ENCODE assay signal across 32 cellular contexts in the genomic region with DNA sequence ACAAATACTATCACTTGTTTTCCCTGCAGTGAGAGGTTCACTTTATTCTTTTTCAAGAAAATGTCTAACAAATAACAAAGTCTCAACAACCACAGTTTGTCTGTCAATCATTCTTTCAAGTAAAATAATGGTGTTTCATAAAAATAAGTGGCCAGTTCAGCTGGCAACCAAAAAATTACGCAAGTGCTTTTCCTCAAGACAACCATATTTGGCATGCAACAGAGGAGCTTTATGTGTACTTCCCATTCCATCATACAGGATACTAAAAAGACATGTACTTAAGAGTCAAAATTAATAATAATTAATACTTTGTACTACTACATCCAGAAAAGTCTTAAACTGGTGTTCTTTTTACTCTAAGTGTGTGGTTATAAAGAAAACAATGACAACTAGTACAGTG.
"Had no signal": no experiment of that assay in that cellular context is flagged by ENCODE, and none has a peak within 500 bp of the region (broad histone marks: within the 10 kb centered on the region; RNA-seq: fewer than 3 reads in every experiment).

No MANE protein-coding gene starts in this region.

- H2AFZ ChIP-seq: hepatocyte had no signal

- ATAC-seq: activated T-cell treated with anti-CD3 and anti-CD28 coated beads, Interleukin-2, amount 50 U/mL, for 72 hours; activated T-helper 17 cell treated with anti-CD3 and anti-CD28 coated beads, Interleukin-2, amount 50 U/mL, for 72 hours; body of pancreas; effector memory CD8-positive, alpha-beta T cell; foreskin keratinocyte; gastrocnemius medialis; heart right ventricle; WTC11 had no signal

- H3K4me1 ChIP-seq: esophagus muscularis mucosa, gastrocnemius medialis, heart right ventricle had no signal

- H3K27ac ChIP-seq: body of pancreas, esophagus muscularis mucosa, foreskin keratinocyte, gastrocnemius medialis, heart right ventricle, hepatocyte, VCaP had no signal

- H3K4me3 ChIP-seq: body of pancreas, esophagus muscularis mucosa, gastrocnemius medialis, heart right ventricle, hepatocyte had no signal

- H3K27me3 ChIP-seq: body of pancreas, esophagus muscularis mucosa, foreskin keratinocyte, gastrocnemius medialis, heart right ventricle, hepatocyte had no signal

- H3K9me3 ChIP-seq: body of pancreas, esophagus muscularis mucosa, gastrocnemius medialis had no signal

- DNase-seq: activated CD4-positive, alpha-beta memory T cell treated with anti-CD3 and anti-CD28 coated beads, Interleukin-2, amount 10 ng/mL, durations not matched to agents 7 days and 5 days; activated CD4-positive, alpha-beta T cell treated with anti-CD3 and anti-CD28 coated beads for 1 hour; activated CD4-positive, alpha-beta T cell treated with anti-CD3 and anti-CD28 coated beads for 4 hours; activated CD4-positive, alpha-beta T cell treated with anti-CD3 and anti-CD28 coated beads, Interleukin-2, amount 10 ng/mL, durations not matched to agents 7 days and 5 days; activated CD4-positive, alpha-beta T cell treated with anti-CD3 and anti-CD28 coated beads, Interleukin-2, amount 50 U/mL, for 4 hours; activated CD8-positive, alpha-beta memory T cell treated with anti-CD3 and anti-CD28 coated beads, Interleukin-2, amount 50 U/mL, for 48 hours; activated effector memory CD4-positive, alpha-beta T cell treated with Interleukin-2 at 50 U/mL for 16 hours; activated gamma-delta T cell treated with Interleukin-2 at 50 U/mL for 16 hours; activated naive CD4-positive, alpha-beta T cell treated with anti-CD3 and anti-CD28 coated beads, Interleukin-2, amount 50 U/mL, for 16 hours; activated naive CD4-positive, alpha-beta T cell treated with Interleukin-2 at 50 U/mL for 16 hours; activated T-cell treated with anti-CD3 and anti-CD28 coated beads for 4 hours; activated T-cell treated with anti-CD3 and anti-CD28 coated beads, Interleukin-2, amount 50 U/mL, for 24 hours; activated T-cell treated with anti-CD3 and anti-CD28 coated beads, Interleukin-2, amount 50 U/mL, for 72 hours; amygdala; aorta; body of pancreas; caudate nucleus; cortex of kidney; dermis blood vessel endothelial cell; effector CD4-positive, alpha-beta T cell; effector memory CD8-positive, alpha-beta T cell; foreskin keratinocyte; gastrocnemius medialis; heart right ventricle; T-helper 2 cell had no signal

- FAIRE-seq: colon, TTC549 had no signal

- H3K4me2 ChIP-seq: hepatocyte had no signal
